Comparison of ENCODE assay signal across 1 cellular context in the genomic region with DNA sequence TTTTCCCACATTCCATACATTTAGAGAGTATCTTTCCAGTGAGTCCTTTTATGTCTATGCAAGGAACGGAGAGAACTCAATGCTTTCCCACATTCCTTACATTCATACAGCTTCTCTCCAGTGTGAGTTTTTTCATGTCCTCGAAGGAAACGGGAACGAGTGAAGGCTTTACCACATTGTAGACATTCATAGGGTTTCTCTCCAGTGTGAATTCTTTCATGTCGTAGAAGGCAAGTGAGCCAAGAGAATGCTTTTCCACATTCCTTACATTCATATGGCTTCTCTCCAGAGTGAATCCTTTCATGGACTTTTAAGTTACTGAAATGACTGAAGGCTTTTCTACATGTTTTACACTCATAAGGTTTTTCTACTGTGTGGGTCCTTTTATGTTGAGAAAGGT.
TF ChIP-seq lines count a peak whose summit lies in the region.

No MANE protein-coding gene starts in this region.

TF ChIP-seq in GM23338, 12 proteins besides CTCF, POLR2A, EP300 and RAD21:
- TF ChIP-seq, protein P1, sequence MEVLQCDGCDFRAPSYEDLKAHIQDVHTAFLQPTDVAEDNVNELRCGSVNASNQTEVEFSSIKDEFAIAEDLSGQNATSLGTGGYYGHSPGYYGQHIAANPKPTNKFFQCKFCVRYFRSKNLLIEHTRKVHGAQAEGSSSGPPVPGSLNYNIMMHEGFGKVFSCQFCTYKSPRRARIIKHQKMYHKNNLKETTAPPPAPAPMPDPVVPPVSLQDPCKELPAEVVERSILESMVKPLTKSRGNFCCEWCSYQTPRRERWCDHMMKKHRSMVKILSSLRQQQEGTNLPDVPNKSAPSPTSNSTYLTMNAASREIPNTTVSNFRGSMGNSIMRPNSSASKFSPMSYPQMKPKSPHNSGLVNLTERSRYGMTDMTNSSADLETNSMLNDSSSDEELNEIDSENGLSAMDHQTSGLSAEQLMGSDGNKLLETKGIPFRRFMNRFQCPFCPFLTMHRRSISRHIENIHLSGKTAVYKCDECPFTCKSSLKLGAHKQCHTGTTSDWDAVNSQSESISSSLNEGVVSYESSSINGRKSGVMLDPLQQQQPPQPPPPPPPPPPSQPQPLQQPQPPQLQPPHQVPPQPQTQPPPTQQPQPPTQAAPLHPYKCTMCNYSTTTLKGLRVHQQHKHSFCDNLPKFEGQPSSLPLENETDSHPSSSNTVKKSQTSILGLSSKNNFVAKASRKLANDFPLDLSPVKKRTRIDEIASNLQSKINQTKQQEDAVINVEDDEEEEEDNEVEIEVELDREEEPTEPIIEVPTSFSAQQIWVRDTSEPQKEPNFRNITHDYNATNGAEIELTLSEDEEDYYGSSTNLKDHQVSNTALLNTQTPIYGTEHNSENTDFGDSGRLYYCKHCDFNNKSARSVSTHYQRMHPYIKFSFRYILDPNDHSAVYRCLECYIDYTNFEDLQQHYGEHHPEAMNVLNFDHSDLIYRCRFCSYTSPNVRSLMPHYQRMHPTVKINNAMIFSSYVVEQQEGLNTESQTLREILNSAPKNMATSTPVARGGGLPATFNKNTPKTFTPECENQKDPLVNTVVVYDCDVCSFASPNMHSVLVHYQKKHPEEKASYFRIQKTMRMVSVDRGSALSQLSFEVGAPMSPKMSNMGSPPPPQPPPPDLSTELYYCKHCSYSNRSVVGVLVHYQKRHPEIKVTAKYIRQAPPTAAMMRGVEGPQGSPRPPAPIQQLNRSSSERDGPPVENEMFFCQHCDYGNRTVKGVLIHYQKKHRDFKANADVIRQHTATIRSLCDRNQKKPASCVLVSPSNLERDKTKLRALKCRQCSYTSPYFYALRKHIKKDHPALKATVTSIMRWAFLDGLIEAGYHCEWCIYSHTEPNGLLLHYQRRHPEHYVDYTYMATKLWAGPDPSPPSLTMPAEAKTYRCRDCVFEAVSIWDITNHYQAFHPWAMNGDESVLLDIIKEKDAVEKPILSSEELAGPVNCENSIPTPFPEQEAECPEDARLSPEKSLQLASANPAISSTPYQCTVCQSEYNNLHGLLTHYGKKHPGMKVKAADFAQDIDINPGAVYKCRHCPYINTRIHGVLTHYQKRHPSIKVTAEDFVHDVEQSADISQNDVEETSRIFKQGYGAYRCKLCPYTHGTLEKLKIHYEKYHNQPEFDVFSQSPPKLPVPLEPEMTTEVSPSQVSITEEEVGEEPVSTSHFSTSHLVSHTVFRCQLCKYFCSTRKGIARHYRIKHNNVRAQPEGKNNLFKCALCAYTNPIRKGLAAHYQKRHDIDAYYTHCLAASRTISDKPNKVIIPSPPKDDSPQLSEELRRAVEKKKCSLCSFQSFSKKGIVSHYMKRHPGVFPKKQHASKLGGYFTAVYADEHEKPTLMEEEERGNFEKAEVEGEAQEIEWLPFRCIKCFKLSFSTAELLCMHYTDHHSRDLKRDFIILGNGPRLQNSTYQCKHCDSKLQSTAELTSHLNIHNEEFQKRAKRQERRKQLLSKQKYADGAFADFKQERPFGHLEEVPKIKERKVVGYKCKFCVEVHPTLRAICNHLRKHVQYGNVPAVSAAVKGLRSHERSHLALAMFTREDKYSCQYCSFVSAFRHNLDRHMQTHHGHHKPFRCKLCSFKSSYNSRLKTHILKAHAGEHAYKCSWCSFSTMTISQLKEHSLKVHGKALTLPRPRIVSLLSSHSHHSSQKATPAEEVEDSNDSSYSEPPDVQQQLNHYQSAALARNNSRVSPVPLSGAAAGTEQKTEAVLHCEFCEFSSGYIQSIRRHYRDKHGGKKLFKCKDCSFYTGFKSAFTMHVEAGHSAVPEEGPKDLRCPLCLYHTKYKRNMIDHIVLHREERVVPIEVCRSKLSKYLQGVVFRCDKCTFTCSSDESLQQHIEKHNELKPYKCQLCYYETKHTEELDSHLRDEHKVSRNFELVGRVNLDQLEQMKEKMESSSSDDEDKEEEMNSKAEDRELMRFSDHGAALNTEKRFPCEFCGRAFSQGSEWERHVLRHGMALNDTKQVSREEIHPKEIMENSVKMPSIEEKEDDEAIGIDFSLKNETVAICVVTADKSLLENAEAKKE (CRISPR knock-in tag; IDR thresholded peaks at IDR 0.05), result no peak
TF ChIP-seq in GM23338: peak in this region for 0.
